33 cellular contexts compared by ENCODE assay signal in genomic region chr1:228068359-228068758, GRCh38.
"Had no signal": no experiment of that assay in that cellular context is flagged by ENCODE, and none has a peak within 500 bp of the region (broad histone marks: within the 10 kb centered on the region; RNA-seq: fewer than 3 reads in every experiment).

No MANE protein-coding gene starts in this region.

- H3K9me3 ChIP-seq: adrenal gland, ascending aorta, body of pancreas, breast epithelium had no signal

- H3K4me3 ChIP-seq: adrenal gland, ascending aorta, body of pancreas, breast epithelium, cardiac muscle cell had no signal

- ATAC-seq: activated naive CD4-positive, alpha-beta T cell treated with anti-CD3 and anti-CD28 coated beads, Interleukin-2, amount 50 U/mL, for 72 hours; activated naive CD8-positive, alpha-beta T cell treated with anti-CD3 and anti-CD28 coated beads, Interleukin-2, amount 50 U/mL, for 24 hours; activated T-cell treated with anti-CD3 and anti-CD28 coated beads, Interleukin-2, amount 50 U/mL, for 4 hours; activated T-cell treated with anti-CD3 and anti-CD28 coated beads, Interleukin-2, amount 50 U/mL, for 72 hours; activated T-helper 17 cell treated with anti-CD3 and anti-CD28 coated beads, Interleukin-2, amount 50 U/mL, for 72 hours; body of pancreas had no signal

- FAIRE-seq: astrocyte, bronchial epithelial cell had no signal

- H3K36me3 ChIP-seq: adrenal gland, ascending aorta, brain microvascular endothelial cell, breast epithelium, cardiac muscle cell had no signal

- H3K4me1 ChIP-seq: adrenal gland, ascending aorta, body of pancreas, breast epithelium had no signal

- H3K27me3 ChIP-seq: ascending aorta had no signal

- DNase-seq: activated effector memory CD4-positive, alpha-beta T cell treated with Interleukin-2 at 50 U/mL for 16 hours; activated gamma-delta T cell; activated gamma-delta T cell treated with Interleukin-2 at 50 U/mL for 16 hours; activated naive CD4-positive, alpha-beta T cell; activated naive CD4-positive, alpha-beta T cell treated with anti-CD3 and anti-CD28 coated beads for 36 hours; activated naive CD4-positive, alpha-beta T cell treated with anti-CD3 and anti-CD28 coated beads, Interleukin-2, amount 10 ng/mL, durations not matched to agents 7 days and 5 days; activated naive CD4-positive, alpha-beta T cell treated with anti-CD3 and anti-CD28 coated beads, Interleukin-2, amount 50 U/mL, for 16 hours; activated naive CD4-positive, alpha-beta T cell treated with Interleukin-2 at 50 U/mL for 16 hours; activated naive CD8-positive, alpha-beta T cell treated with anti-CD3 and anti-CD28 coated beads for 36 hours; activated naive CD8-positive, alpha-beta T cell treated with anti-CD3 and anti-CD28 coated beads, Interleukin-2, amount 10 ng/mL, durations not matched to agents 7 days and 5 days; activated naive CD8-positive, alpha-beta T cell treated with anti-CD3 and anti-CD28 coated beads, Interleukin-2, amount 50 U/mL, for 24 hours; activated T-cell treated with anti-CD3 and anti-CD28 coated beads, Interleukin-2, amount 50 U/mL, for 1 hour; activated T-cell treated with anti-CD3 and anti-CD28 coated beads, Interleukin-2, amount 50 U/mL, for 24 hours; activated T-cell treated with anti-CD3 and anti-CD28 coated beads, Interleukin-2, amount 50 U/mL, for 4 hours; activated T-cell treated with anti-CD3 and anti-CD28 coated beads, Interleukin-2, amount 50 U/mL, for 48 hours; activated T-cell treated with anti-CD3 and anti-CD28 coated beads, Interleukin-2, amount 50 U/mL, for 72 hours; adrenal gland; amniotic stem cell; amygdala; anterior cingulate cortex; aorta; body of pancreas; brain microvascular endothelial cell; caudate nucleus; central memory CD4-positive, alpha-beta T cell; cerebellar nuclear complex had no signal

- H3K27ac ChIP-seq: adrenal gland, ascending aorta, body of pancreas, brain microvascular endothelial cell, breast epithelium, cardiac muscle cell had no signal
